Comparison of ENCODE assay signal across 29 cellular contexts in the genomic region with DNA sequence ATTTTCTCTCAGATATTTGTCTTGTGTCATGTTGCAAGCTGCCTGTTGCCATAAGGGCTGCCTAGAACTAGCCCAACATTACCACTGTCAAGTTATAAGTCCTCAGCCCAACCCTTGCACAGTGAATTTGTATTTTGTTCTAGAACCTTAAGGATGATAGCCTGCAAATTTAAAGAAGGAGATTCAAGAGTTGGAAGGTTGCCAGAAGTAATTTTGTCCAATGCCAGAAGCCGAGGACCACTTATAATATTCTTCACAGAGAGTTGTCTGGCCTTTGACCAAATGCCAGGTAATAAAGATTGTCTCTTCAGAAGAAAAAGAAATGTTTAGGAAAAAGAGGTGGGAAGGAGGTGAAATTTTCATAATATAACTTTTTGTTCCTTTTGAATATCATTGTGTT.
"Had no signal": no experiment of that assay in that cellular context is flagged by ENCODE, and none has a peak within 500 bp of the region (broad histone marks: within the 10 kb centered on the region; RNA-seq: fewer than 3 reads in every experiment).

No MANE protein-coding gene starts in this region.

- H3K4me1 ChIP-seq: colonic mucosa, foreskin keratinocyte, gastrocnemius medialis had no signal

- H3K4me3 ChIP-seq: colonic mucosa, coronary artery, dorsolateral prefrontal cortex, esophagus muscularis mucosa, esophagus squamous epithelium, gastrocnemius medialis, gastroesophageal sphincter, heart left ventricle, heart right ventricle had no signal

- H3K36me3 ChIP-seq: colonic mucosa, esophagus muscularis mucosa, esophagus squamous epithelium, gastrocnemius medialis, gastroesophageal sphincter, heart left ventricle, heart right ventricle had no signal

- H3K27ac ChIP-seq: colonic mucosa, coronary artery, dorsolateral prefrontal cortex, epithelial cell of prostate, esophagus muscularis mucosa, esophagus squamous epithelium, foreskin keratinocyte, gastrocnemius medialis, gastroesophageal sphincter, heart left ventricle, heart right ventricle had no signal

- FAIRE-seq: colon, endometrium, endothelial cell of umbilical vein, frontal cortex had no signal

- ATAC-seq: effector memory CD8-positive, alpha-beta T cell; esophagus mucosa; foreskin keratinocyte; gastrocnemius medialis; gastroesophageal sphincter; heart left ventricle; heart right ventricle had no signal

- H3K27ac Mint-ChIP-seq: dendritic cell treated with granulocyte-macrophage colony-stimulating factor and Interleukin-4, amounts not matched to agents 40 ng/mL and 50 ng/mL, for 4 days; effector memory CD8-positive, alpha-beta T cell; endodermal cell had no signal

- H3K4me3 Mint-ChIP-seq: dendritic cell treated with granulocyte-macrophage colony-stimulating factor and Interleukin-4, amounts not matched to agents 40 ng/mL and 50 ng/mL, for 4 days; effector memory CD8-positive, alpha-beta T cell; endodermal cell had no signal

- H3K27me3 ChIP-seq: colonic mucosa, esophagus muscularis mucosa, esophagus squamous epithelium, foreskin keratinocyte had no signal

- H3K9me3 ChIP-seq: colonic mucosa, esophagus muscularis mucosa, esophagus squamous epithelium, gastrocnemius medialis, gastroesophageal sphincter, heart left ventricle, heart right ventricle had no signal

- H3K27me3 Mint-ChIP-seq: dendritic cell treated with granulocyte-macrophage colony-stimulating factor and Interleukin-4, amounts not matched to agents 40 ng/mL and 50 ng/mL, for 4 days had no signal

- H3K9me3 Mint-ChIP-seq: dendritic cell treated with granulocyte-macrophage colony-stimulating factor and Interleukin-4, amounts not matched to agents 40 ng/mL and 50 ng/mL, for 4 days; effector memory CD8-positive, alpha-beta T cell; endodermal cell had no signal

- DNase-seq: colonic mucosa; cortex of kidney; dermis blood vessel endothelial cell; dorsolateral prefrontal cortex; effector CD4-positive, alpha-beta T cell; effector CD8-positive, alpha-beta T cell; effector memory CD4-positive, alpha-beta T cell; effector memory CD8-positive, alpha-beta T cell; endodermal cell; erythroblast; esophagus squamous epithelium; foreskin fibroblast; foreskin keratinocyte; foreskin melanocyte; gastrocnemius medialis; glutamatergic neuron; head of caudate nucleus; heart left ventricle; heart right ventricle had no signal
